ENCODE assay signal across 8 cellular contexts in genomic region chr5:32522429-32523143, GRCh38.
DNase-seq lines count a peak whose midpoint lies in the region; ATAC-seq and TF ChIP-seq lines count a peak whose summit lies in the region.

No MANE protein-coding gene starts in this region.

- peaks cover 1% of the 10 kb centered on the region for H3K27me3 Mint-ChIP-seq in CD8-positive, alpha-beta T cell (ENCODE audit: low read depth)
- no peaks in the 10 kb centered on the region for H3K27me3 Mint-ChIP-seq in activated naive CD4-positive, alpha-beta T cell treated with anti-CD3 and anti-CD28 coated beads, Interleukin-2, amount 50 U/mL, for 24 hours

- H3K27me3 ChIP-seq in CD8-positive, alpha-beta T cell (ENCODE audit: insufficient read depth, low read length): no peaks in the 10 kb centered on the region

- intact Hi-C loops in CD8-positive, alpha-beta T cell (cut with DNase I, micrococcal nuclease): no loop called here

- no peaks in the 10 kb centered on the region for H3K4me1 Mint-ChIP-seq in CD8-positive, alpha-beta T cell (ENCODE audit: low read depth)
- peaks cover 16% of the 10 kb centered on the region for H3K4me1 Mint-ChIP-seq in activated naive CD4-positive, alpha-beta T cell treated with anti-CD3 and anti-CD28 coated beads, Interleukin-2, amount 50 U/mL, for 24 hours

- peak; percentile 64 for ATAC-seq in CD8-positive, alpha-beta T cell
- ATAC-seq in HG03175 (IDR thresholded peaks at IDR 0.05; ENCODE audit: unreplicated experiment): no peak

- no peak overlapping the region for H3K4me3 Mint-ChIP-seq in CD8-positive, alpha-beta T cell
- no peak overlapping the region for H3K4me3 Mint-ChIP-seq in activated naive CD4-positive, alpha-beta T cell treated with anti-CD3 and anti-CD28 coated beads, Interleukin-2, amount 50 U/mL, for 24 hours

- H3K27ac Mint-ChIP-seq in CD8-positive, alpha-beta T cell: no peak overlapping the region
- peak overlapping the region; percentile 69 for H3K27ac Mint-ChIP-seq in activated naive CD4-positive, alpha-beta T cell treated with anti-CD3 and anti-CD28 coated beads, Interleukin-2, amount 50 U/mL, for 24 hours

- TF ChIP-seq CTCF in CD8-positive, alpha-beta T cell (IDR thresholded peaks at IDR 0.05): no peak

- no peak overlapping the region for H3K4me3 ChIP-seq in CD8-positive, alpha-beta T cell (ENCODE audit: low read depth, low read length)

- CTCF ChIA-PET in CD8-positive, alpha-beta T cell (lab: Charles Lee): no interaction called here

- no peaks in the 10 kb centered on the region for H3K9me3 ChIP-seq in CD8-positive, alpha-beta T cell (ENCODE audit: low read length)

- no peaks in the 10 kb centered on the region for H3K36me3 ChIP-seq in CD8-positive, alpha-beta T cell (ENCODE audit: insufficient read depth, low read length)

- H3K9me3 Mint-ChIP-seq in CD8-positive, alpha-beta T cell: no peaks in the 10 kb centered on the region
- H3K9me3 Mint-ChIP-seq in activated naive CD4-positive, alpha-beta T cell treated with anti-CD3 and anti-CD28 coated beads, Interleukin-2, amount 50 U/mL, for 24 hours: no peaks in the 10 kb centered on the region

- no peak overlapping the region for H3K27ac ChIP-seq in CD8-positive, alpha-beta T cell (ENCODE audit: low read depth, low read length)

- peak in 3 of 7 experiments; percentile 16 to 33 (median 23) for DNase-seq in CD8-positive, alpha-beta T cell
- DNase-seq in NOMO-1 (lab: John Stamatoyannopoulos, UW; ENCODE audit: unreplicated experiment in 2 of 2) (peak; percentile 98 to 100), mesenteric fat pad (ENCODE audit: low spot score) (peak; percentile 64), NCI-H524 treated with DMSO at 0.1 percent for 48 hours (lab: John Stamatoyannopoulos, UW) (no peak), kidney tubule cell (ENCODE audit: low spot score) (no peak), NCI-H1092 (lab: John Stamatoyannopoulos, UW) (no peak)

- POLR2A ChIA-PET in CD8-positive, alpha-beta T cell (lab: Charles Lee): no interaction called here

- no peaks in the 10 kb centered on the region for H3K36me3 Mint-ChIP-seq in CD8-positive, alpha-beta T cell
- H3K36me3 Mint-ChIP-seq in activated naive CD4-positive, alpha-beta T cell treated with anti-CD3 and anti-CD28 coated beads, Interleukin-2, amount 50 U/mL, for 24 hours: no peaks in the 10 kb centered on the region

- H3K4me1 ChIP-seq in CD8-positive, alpha-beta T cell (ENCODE audit: insufficient read depth, low read length): no peaks in the 10 kb centered on the region

Comparison
In these comparisons a context has a peak if more than half of its experiments do, and no peak if none do; other contexts are left out.
1. DNase-seq: peak in NOMO-1 (2 of 2) and mesenteric fat pad (single experiment); none in NCI-H524 treated with DMSO at 0.1 percent for 48 hours (single experiment), kidney tubule cell (single experiment) and NCI-H1092 (single experiment).